Comparison of ENCODE assay signal across 10 cellular contexts in genomic region chr6:151068761-151069312, GRCh38.
DNase-seq lines count a peak whose midpoint lies in the region; ATAC-seq and TF ChIP-seq lines count a peak whose summit lies in the region.
"Had no signal": no experiment of that assay in that cellular context is flagged by ENCODE, and none has a peak within 500 bp of the region (broad histone marks: within the 10 kb centered on the region; RNA-seq: fewer than 3 reads in every experiment).

No MANE protein-coding gene starts in this region.

- H3K4me1 ChIP-seq in heart right ventricle (peaks cover 0 to 56% (median 26%) of the 10 kb centered on the region in 9 donors), mucosa of rectum (ENCODE audit: control insufficient read depth in 2 of 2, insufficient read depth in 2 of 2, low read length in 2 of 2) (no peaks in the 10 kb centered on the region), urinary bladder (ENCODE audit: insufficient read depth) (peaks cover 1% of the 10 kb centered on the region), MM.1S (ENCODE audit: low read length) (no peaks in the 10 kb centered on the region)

- DNase-seq in heart right ventricle (no peak), cardiac septum (ENCODE audit: low spot score) (no peak), cardiac fibroblast (ENCODE audit: low read depth in 2 of 2) (peak; percentile 58 to 77), MM.1S (no peak)
- no peak for DNase-seq in activated CD8-positive, alpha-beta memory T cell treated with anti-CD3 and anti-CD28 coated beads, Interleukin-2, amount 50 U/mL, for 4 hours
- DNase-seq: ACHN, endodermal cell had no signal

- no peaks in the 10 kb centered on the region for H3K9me2 ChIP-seq in MM.1S (replicated peaks; ENCODE audit: insufficient read depth, low read length)

- H4K20me1 ChIP-seq in MM.1S (ENCODE audit: insufficient read depth, low read length), result no peaks in the 10 kb centered on the region

- ATAC-seq in heart right ventricle (no peak), HG02798 (IDR thresholded peaks at IDR 0.05; ENCODE audit: poor library complexity, unreplicated experiment) (no peak)

- 63 to 78% methylated on average over 6 of the region's 6 CpGs for WGBS in heart right ventricle, 2 donors
- WGBS in urinary bladder, result 64% methylated on average over 6 of the region's 6 CpGs

- H3K27ac ChIP-seq in heart right ventricle (peak overlapping the region in 9 of 10 donors; percentile 12 to 79 (median 75)), mucosa of rectum (ENCODE audit: low read depth in 2 of 2, low read length in 2 of 2) (peak overlapping the region; percentile 19 to 41), urinary bladder (ENCODE audit: low read depth) (peak overlapping the region; percentile 68), MM.1S (ENCODE audit: low read length) (no peak overlapping the region)

- H3K4me3 ChIP-seq in heart right ventricle (no peak overlapping the region), cardiac fibroblast (replicated peaks in 1 of 2; ENCODE audit: low read depth in 2 of 2, low read length in 2 of 2) (no peak overlapping the region), mucosa of rectum (ENCODE audit: low read length in 2 of 2) (no peak overlapping the region), urinary bladder (ENCODE audit: low read depth, low read length) (no peak overlapping the region), MM.1S (ENCODE audit: low read length) (no peak overlapping the region)

- H3K27me3 ChIP-seq in heart right ventricle (no peaks in the 10 kb centered on the region), mucosa of rectum (ENCODE audit: control insufficient read depth in 2 of 2, insufficient read depth in 2 of 2, low read length in 2 of 2) (no peaks in the 10 kb centered on the region), MM.1S (replicated peaks; ENCODE audit: insufficient read depth, low read length) (no peaks in the 10 kb centered on the region)

- H3F3A ChIP-seq in MM.1S (ENCODE audit: insufficient read depth, low read length), result no peaks in the 10 kb centered on the region

- no peaks in the 10 kb centered on the region for H3K79me2 ChIP-seq in MM.1S (ENCODE audit: low read length)

- H3K36me3 ChIP-seq in heart right ventricle (no peaks in the 10 kb centered on the region), mucosa of rectum (ENCODE audit: control insufficient read depth in 2 of 2, insufficient read depth in 2 of 2, low read length in 2 of 2) (no peaks in the 10 kb centered on the region), urinary bladder (ENCODE audit: insufficient read depth) (no peaks in the 10 kb centered on the region), MM.1S (replicated peaks; ENCODE audit: insufficient read depth, low read length) (no peaks in the 10 kb centered on the region)

- H3K4me2 ChIP-seq in MM.1S (ENCODE audit: low read depth, low read length), result no peak overlapping the region

- TF ChIP-seq CTCF in heart right ventricle (IDR thresholded peaks at IDR 0.05), result no peak
- no peak for TF ChIP-seq CTCF in cardiac fibroblast (IDR thresholded peaks at IDR 0.05; ENCODE audit: low read depth, low read length)
- no peak for TF ChIP-seq CTCF in MM.1S (IDR thresholded peaks at IDR 0.05; ENCODE audit: low read length)

- no peak overlapping the region for H2AFZ ChIP-seq in MM.1S (ENCODE audit: low read length)

- no peaks in the 10 kb centered on the region for H3K9me3 ChIP-seq in heart right ventricle
- H3K9me3 ChIP-seq in mucosa of rectum (ENCODE audit: control insufficient read depth in 2 of 2, low read length in 2 of 2), result no peaks in the 10 kb centered on the region
- no peaks in the 10 kb centered on the region for H3K9me3 ChIP-seq in MM.1S (replicated peaks; ENCODE audit: insufficient read depth, low read length)

- no peak overlapping the region for H3K9ac ChIP-seq in mucosa of rectum (ENCODE audit: low read depth in 1 of 2, low read length in 2 of 2)
- no peak overlapping the region for H3K9ac ChIP-seq in MM.1S (ENCODE audit: low read length)

- intact Hi-C loops in heart right ventricle (cut with DNase I), result loop anchor here in 1 of 10 donors (2.0 kb wide), 1 partner anchor 28 kb away; no protein-coding TSS in a partner anchor
- intact Hi-C loops in cardiac septum (cut with DNase I), result no loop called here

Comparison
In these comparisons a context has a peak if more than half of its experiments do, and no peak if none do; other contexts are left out.
1. DNase-seq: peak in cardiac fibroblast (2 of 2); none in heart right ventricle (0 of 2), cardiac septum (single experiment), activated CD8-positive, alpha-beta memory T cell treated with anti-CD3 and anti-CD28 coated beads, Interleukin-2, amount 50 U/mL, for 4 hours (single experiment) and MM.1S (single experiment).